In genomic region chr10:35216303-35216905, GRCh38 we compare ENCODE assay signal across 8 cellular contexts.
DNase-seq lines count a peak whose midpoint lies in the region; ATAC-seq and TF ChIP-seq lines count a peak whose summit lies in the region.

No MANE protein-coding gene starts in this region.

- in situ Hi-C loops in gastrocnemius medialis (cut with MboI; ENCODE audit: low sequenced_read_pairs in 4 of 4), result loop anchor here (5.0 kb wide), 2 partner anchors 94 to 99 kb away; no protein-coding TSS in a partner anchor

- H3K27ac ChIP-seq in fibroblast of lung (ENCODE audit: insufficient read depth, low read length) (no peak overlapping the region), gastrocnemius medialis (peak overlapping the region; percentile 39 to 70 (median 58)), ovary (no peak overlapping the region)

- DNase-seq in LHCN-M2 (ENCODE audit: low read depth) (peak; percentile 27), fibroblast of lung (ENCODE audit: low read depth in 2 of 2) (peak; percentile 23 to 36), gastrocnemius medialis (peak; percentile 20 to 48), ovary (no peak), SK-N-DZ (ENCODE audit: low spot score) (no peak), NCI-H345 (lab: John Stamatoyannopoulos, UW) (no peak)

- H3K4me3 ChIP-seq in fibroblast of lung (replicated peaks in 1 of 4; ENCODE audit: control extremely low read depth in 1 of 4, insufficient read depth in 1 of 4, low read depth in 3 of 4, low read length in 4 of 4), result no peak overlapping the region
- H3K4me3 ChIP-seq in gastrocnemius medialis, result peak overlapping the region in 1 of 4 donors; percentile 10
- H3K4me3 ChIP-seq in ovary, result no peak overlapping the region

- 60 to 72% (median 68%) methylated on average over 6 of the region's 6 CpGs for WGBS in ovary, 3 donors

- no peak overlapping the region for H3K4me2 ChIP-seq in fibroblast of lung (ENCODE audit: extremely low read depth, insufficient read depth, low read length)

- no peak for TF ChIP-seq POLR2A in gastrocnemius medialis (IDR thresholded peaks at IDR 0.05)
- no peak for TF ChIP-seq POLR2A in ovary (IDR thresholded peaks at IDR 0.05)

- H3K9ac ChIP-seq in fibroblast of lung (ENCODE audit: insufficient read depth, low read length), result no peak overlapping the region

- ATAC-seq in gastrocnemius medialis (peak; percentile 53 to 61), HG02852 (IDR thresholded peaks at IDR 0.05; ENCODE audit: unreplicated experiment) (no peak)

- H4K20me1 ChIP-seq in fibroblast of lung (ENCODE audit: control insufficient read depth, extremely low read depth, insufficient read depth, low read length), result no peaks in the 10 kb centered on the region

- no peaks in the 10 kb centered on the region for H3K27me3 Mint-ChIP-seq in T-helper 1 cell treated with Interleukin-12 subunit alpha and Interleukin-12 subunit beta and Interleukin-4 antibody, amounts not matched to agents 30 μg/mL and 1 μg/mL, for 36 hours (ENCODE audit: low read depth)

- no peaks in the 10 kb centered on the region for H3K9me3 Mint-ChIP-seq in T-helper 1 cell treated with Interleukin-12 subunit alpha and Interleukin-12 subunit beta and Interleukin-4 antibody, amounts not matched to agents 30 μg/mL and 1 μg/mL, for 36 hours

- no peak for TF ChIP-seq EP300 in ovary (IDR thresholded peaks at IDR 0.05)

- H3K27me3 ChIP-seq in fibroblast of lung (ENCODE audit: control insufficient read depth, insufficient read depth, low read length), result no peaks in the 10 kb centered on the region
- H3K27me3 ChIP-seq in gastrocnemius medialis, result no peaks in the 10 kb centered on the region
- no peaks in the 10 kb centered on the region for H3K27me3 ChIP-seq in ovary

- peak overlapping the region; percentile 46 for H3K4me3 Mint-ChIP-seq in T-helper 1 cell treated with Interleukin-12 subunit alpha and Interleukin-12 subunit beta and Interleukin-4 antibody, amounts not matched to agents 30 μg/mL and 1 μg/mL, for 36 hours

- H3K4me1 ChIP-seq in fibroblast of lung (ENCODE audit: control insufficient read depth, extremely low read depth, insufficient read depth, low read length) (no peaks in the 10 kb centered on the region), gastrocnemius medialis (peaks cover 31 to 32% of the 10 kb centered on the region in 2 donors), ovary (ENCODE audit: insufficient read depth) (no peaks in the 10 kb centered on the region)

- TF ChIP-seq CTCF in fibroblast of lung (conservative IDR thresholded peaks at IDR 0.05 in 1 of 2, IDR thresholded peaks at IDR 0.05 in 1 of 2; ENCODE audit: low read depth in 1 of 2, low read length in 2 of 2) (no peak), gastrocnemius medialis (IDR thresholded peaks at IDR 0.05 in 4 of 5, conservative IDR thresholded peaks at IDR 0.05 in 1 of 5) (no peak), ovary (IDR thresholded peaks at IDR 0.05) (no peak)

- peaks cover 16% of the 10 kb centered on the region for H3K36me3 Mint-ChIP-seq in T-helper 1 cell treated with Interleukin-12 subunit alpha and Interleukin-12 subunit beta and Interleukin-4 antibody, amounts not matched to agents 30 μg/mL and 1 μg/mL, for 36 hours (ENCODE audit: low read depth)

- peak overlapping the region; percentile 73 for H3K27ac Mint-ChIP-seq in T-helper 1 cell treated with Interleukin-12 subunit alpha and Interleukin-12 subunit beta and Interleukin-4 antibody, amounts not matched to agents 30 μg/mL and 1 μg/mL, for 36 hours

- no peaks in the 10 kb centered on the region for H3K79me2 ChIP-seq in fibroblast of lung (ENCODE audit: control insufficient read depth, insufficient read depth, low read length)

- intact Hi-C loops in gastrocnemius medialis (cut with DNase I; ENCODE audit: low total_unique reads) (loop anchor here (2.0 kb wide), 1 partner anchor 90 kb away; the partner anchor contains the start of gene CREM), ovary (cut with DNase I) (loop anchor here in 3 of 4 donors (5.0 kb wide), 1 partner anchor 94 kb away; no protein-coding TSS in a partner anchor)

- peaks cover 38% of the 10 kb centered on the region for H3K4me1 Mint-ChIP-seq in T-helper 1 cell treated with Interleukin-12 subunit alpha and Interleukin-12 subunit beta and Interleukin-4 antibody, amounts not matched to agents 30 μg/mL and 1 μg/mL, for 36 hours (ENCODE audit: low read depth)

- H2AFZ ChIP-seq in fibroblast of lung (ENCODE audit: low read length), result no peak overlapping the region

- H3K36me3 ChIP-seq in fibroblast of lung (ENCODE audit: control insufficient read depth, insufficient read depth, low read length), result no peaks in the 10 kb centered on the region
- no peaks in the 10 kb centered on the region for H3K36me3 ChIP-seq in gastrocnemius medialis
- H3K36me3 ChIP-seq in ovary, result no peaks in the 10 kb centered on the region

- H3K9me3 ChIP-seq in fibroblast of lung (ENCODE audit: control insufficient read depth, insufficient read depth, low read depth, low read length), result no peaks in the 10 kb centered on the region
- no peaks in the 10 kb centered on the region for H3K9me3 ChIP-seq in gastrocnemius medialis
- no peaks in the 10 kb centered on the region for H3K9me3 ChIP-seq in ovary

Comparison
In these comparisons a context has a peak if more than half of its experiments do, and no peak if none do; other contexts are left out.
1. DNase-seq: peak in LHCN-M2 (single experiment), fibroblast of lung (2 of 2) and gastrocnemius medialis (2 of 2); none in ovary (0 of 5), SK-N-DZ (single experiment) and NCI-H345 (single experiment).
2. H3K27ac ChIP-seq: peak in gastrocnemius medialis (4 of 4); none in fibroblast of lung (single experiment) and ovary (0 of 2).